Comparison of ENCODE assay signal across 28 cellular contexts in genomic region chr12:88782357-88782756, GRCh38.
"Had no signal": no experiment of that assay in that cellular context is flagged by ENCODE, and none has a peak within 500 bp of the region (broad histone marks: within the 10 kb centered on the region; RNA-seq: fewer than 3 reads in every experiment).

No MANE protein-coding gene starts in this region.

- H3K9me3 ChIP-seq: adrenal gland, ascending aorta, esophagus squamous epithelium, left lung, sigmoid colon, stomach, suprapubic skin, transverse colon, vagina had no signal

- H3K27me3 Mint-ChIP-seq: activated naive CD8-positive, alpha-beta T cell; activated T-cell treated with anti-CD3 and anti-CD28 coated beads, Interleukin-2, amount 50 U/mL, for 24 hours; activated T-helper 17 cell treated with anti-CD3 and anti-CD28 coated beads, Interleukin-2, amount 50 U/mL, for 72 hours; effector memory CD8-positive, alpha-beta T cell; progenitor cell of endocrine pancreas; stimulated activated memory B cell treated with anti-CD40 and anti-IgM and Interleukin-4, amounts not matched to agents 10 μg/mL and 1 μg/mL and 100 μg/mL, for 72 hours had no signal

- DNase-seq: activated T-cell treated with anti-CD3 and anti-CD28 coated beads, Interleukin-2, amount 50 U/mL, for 24 hours; adrenal gland; brain microvascular endothelial cell; central memory CD4-positive, alpha-beta T cell; dorsolateral prefrontal cortex; effector memory CD8-positive, alpha-beta T cell; esophagus squamous epithelium; foreskin melanocyte; kidney glomerular epithelial cell; left lung; midbrain; natural killer cell; retina; sigmoid colon; stimulated activated CD4-positive, alpha-beta T cell treated with anti-CD3 and anti-CD28 coated beads, Interleukin-15, amount 100 ng/mL, for 24 hours; stomach; T1000; transverse colon had no signal

- H3K9me3 Mint-ChIP-seq: activated T-helper 17 cell treated with anti-CD3 and anti-CD28 coated beads, Interleukin-2, amount 50 U/mL, for 72 hours; WTC11 had no signal

- H3K27ac Mint-ChIP-seq: activated naive CD8-positive, alpha-beta T cell; activated T-cell treated with anti-CD3 and anti-CD28 coated beads, Interleukin-2, amount 50 U/mL, for 24 hours; activated T-helper 17 cell treated with anti-CD3 and anti-CD28 coated beads, Interleukin-2, amount 50 U/mL, for 72 hours; effector memory CD8-positive, alpha-beta T cell; natural killer cell; progenitor cell of endocrine pancreas; stimulated activated memory B cell treated with anti-CD40 and anti-IgM and Interleukin-4, amounts not matched to agents 10 μg/mL and 1 μg/mL and 100 μg/mL, for 72 hours; WTC11 had no signal

- H3K4me1 Mint-ChIP-seq: activated T-helper 17 cell treated with anti-CD3 and anti-CD28 coated beads, Interleukin-2, amount 50 U/mL, for 72 hours; natural killer cell; stimulated activated memory B cell treated with anti-CD40 and anti-IgM and Interleukin-4, amounts not matched to agents 10 μg/mL and 1 μg/mL and 100 μg/mL, for 72 hours had no signal

- H3K36me3 Mint-ChIP-seq: activated naive CD8-positive, alpha-beta T cell; natural killer cell; stimulated activated memory B cell treated with anti-CD40 and anti-IgM and Interleukin-4, amounts not matched to agents 10 μg/mL and 1 μg/mL and 100 μg/mL, for 72 hours; WTC11 had no signal

- H3K4me1 ChIP-seq: adrenal gland, ascending aorta, left lung, sigmoid colon, stomach, suprapubic skin, transverse colon, vagina had no signal

- H3K27ac ChIP-seq: adrenal gland, ascending aorta, brain microvascular endothelial cell, dorsolateral prefrontal cortex, esophagus squamous epithelium, left lung, sigmoid colon, stomach, suprapubic skin, transverse colon, vagina had no signal

- H3K36me3 ChIP-seq: adrenal gland, ascending aorta, brain microvascular endothelial cell, esophagus squamous epithelium, left lung, sigmoid colon, stomach, suprapubic skin, transverse colon, vagina had no signal

- H3K4me3 Mint-ChIP-seq: activated naive CD8-positive, alpha-beta T cell; activated T-cell treated with anti-CD3 and anti-CD28 coated beads, Interleukin-2, amount 50 U/mL, for 24 hours; activated T-helper 17 cell treated with anti-CD3 and anti-CD28 coated beads, Interleukin-2, amount 50 U/mL, for 72 hours; effector memory CD8-positive, alpha-beta T cell; natural killer cell; stimulated activated memory B cell treated with anti-CD40 and anti-IgM and Interleukin-4, amounts not matched to agents 10 μg/mL and 1 μg/mL and 100 μg/mL, for 72 hours; WTC11 had no signal

- ATAC-seq: activated T-helper 17 cell treated with anti-CD3 and anti-CD28 coated beads, Interleukin-2, amount 50 U/mL, for 72 hours; effector memory CD8-positive, alpha-beta T cell; left lung; natural killer cell; stimulated activated memory B cell treated with anti-CD40 and anti-IgM and Interleukin-4, amounts not matched to agents 10 μg/mL and 1 μg/mL and 100 μg/mL, for 72 hours; WTC11 had no signal

- H3K4me3 ChIP-seq: adrenal gland, ascending aorta, dorsolateral prefrontal cortex, esophagus squamous epithelium, left lung, lung, sigmoid colon, smooth muscle cell, stomach, suprapubic skin, transverse colon, vagina had no signal

- H3K27me3 ChIP-seq: adrenal gland, ascending aorta, brain microvascular endothelial cell, esophagus squamous epithelium, left lung, sigmoid colon, stomach, suprapubic skin, transverse colon, vagina had no signal
